ENCODE assay signal across 21 cellular contexts in genomic region chr2:149827585-149828156, GRCh38.
"Had no signal": no experiment of that assay in that cellular context is flagged by ENCODE, and none has a peak within 500 bp of the region (broad histone marks: within the 10 kb centered on the region; RNA-seq: fewer than 3 reads in every experiment).

No MANE protein-coding gene starts in this region.

- H3K27ac ChIP-seq: adrenal gland, cardiac muscle cell, left lung, skin epidermis, tibial nerve had no signal

- H3K36me3 ChIP-seq: adrenal gland, cardiac muscle cell, left lung, tibial nerve had no signal

- H3K27ac Mint-ChIP-seq: activated B cell treated with CpG ODN at 0.5 μM for 24 hours; activated CD4-positive, alpha-beta memory T cell treated with anti-CD3 and anti-CD28 coated beads for 36 hours; activated naive CD4-positive, alpha-beta T cell treated with anti-CD3 and anti-CD28 coated beads, Interleukin-2, amount 50 U/mL, for 72 hours; activated T-helper 1 cell treated with anti-CD3 and anti-CD28 coated beads, Interleukin-12 subunit alpha, Interleukin-12 subunit beta, Interleukin-2, Interleukin-4 antibody, amounts not matched to agents 30 ng/mL and 10 ng/mL and 1 ng/mL, durations not matched to agents 14 hours and 24 hours and 36 hours; nephron progenitor cell had no signal

- H3K4me3 ChIP-seq: adrenal gland, cardiac muscle cell, left lung, skin epidermis, tibial nerve had no signal

- H3K9me3 ChIP-seq: adrenal gland, tibial nerve had no signal

- H3K4me1 ChIP-seq: adrenal gland, left lung had no signal

- H3K27me3 Mint-ChIP-seq: activated B cell treated with CpG ODN at 0.5 μM for 24 hours; activated CD4-positive, alpha-beta memory T cell treated with anti-CD3 and anti-CD28 coated beads for 36 hours had no signal

- H3K9me3 Mint-ChIP-seq: activated B cell treated with CpG ODN at 0.5 μM for 24 hours; activated T-helper 1 cell treated with anti-CD3 and anti-CD28 coated beads, Interleukin-12 subunit alpha, Interleukin-12 subunit beta, Interleukin-2, Interleukin-4 antibody, amounts not matched to agents 30 ng/mL and 10 ng/mL and 1 ng/mL, durations not matched to agents 14 hours and 24 hours and 36 hours had no signal

- H3K36me3 Mint-ChIP-seq: activated CD4-positive, alpha-beta memory T cell treated with anti-CD3 and anti-CD28 coated beads for 36 hours; activated naive CD4-positive, alpha-beta T cell treated with anti-CD3 and anti-CD28 coated beads, Interleukin-2, amount 50 U/mL, for 72 hours had no signal

- FAIRE-seq: frontal cortex had no signal

- H3K4me1 Mint-ChIP-seq: activated B cell treated with CpG ODN at 0.5 μM for 24 hours had no signal

- H3K4me3 Mint-ChIP-seq: activated B cell treated with CpG ODN at 0.5 μM for 24 hours; activated CD4-positive, alpha-beta memory T cell treated with anti-CD3 and anti-CD28 coated beads for 36 hours; activated T-helper 1 cell treated with anti-CD3 and anti-CD28 coated beads, Interleukin-12 subunit alpha, Interleukin-12 subunit beta, Interleukin-2, Interleukin-4 antibody, amounts not matched to agents 30 ng/mL and 10 ng/mL and 1 ng/mL, durations not matched to agents 14 hours and 24 hours and 36 hours; nephron progenitor cell had no signal

- ATAC-seq: activated naive CD4-positive, alpha-beta T cell treated with anti-CD3 and anti-CD28 coated beads, Interleukin-2, amount 50 U/mL, for 72 hours; left lung; right cardiac atrium; stimulated activated naive CD8-positive, alpha-beta T cell treated with anti-CD3 and anti-CD28 coated beads, Interleukin-15, Interleukin-2, amounts not matched to agents 100 U/mL and 50 U/mL, for 24 hours had no signal

- DNase-seq: activated B cell treated with CpG ODN at 0.5 μM for 24 hours; activated CD4-positive, alpha-beta memory T cell treated with anti-CD3 and anti-CD28 coated beads for 36 hours; activated CD4-positive, alpha-beta T cell treated with anti-CD3 and anti-CD28 coated beads for 4 hours; activated gamma-delta T cell treated with Interleukin-2 at 50 U/mL for 16 hours; activated T-cell treated with anti-CD3 and anti-CD28 coated beads for 4 hours; erythroblast; left lung; midbrain; nephron progenitor cell; occipital lobe; posterior cingulate gyrus; right cardiac atrium; stimulated activated naive CD8-positive, alpha-beta T cell treated with anti-CD3 and anti-CD28 coated beads, Interleukin-15, Interleukin-2, amounts not matched to agents 100 U/mL and 50 U/mL, for 24 hours; substantia nigra had no signal

- H3K27me3 ChIP-seq: adrenal gland, cardiac muscle cell, left lung, tibial nerve had no signal
